In the genomic region with DNA sequence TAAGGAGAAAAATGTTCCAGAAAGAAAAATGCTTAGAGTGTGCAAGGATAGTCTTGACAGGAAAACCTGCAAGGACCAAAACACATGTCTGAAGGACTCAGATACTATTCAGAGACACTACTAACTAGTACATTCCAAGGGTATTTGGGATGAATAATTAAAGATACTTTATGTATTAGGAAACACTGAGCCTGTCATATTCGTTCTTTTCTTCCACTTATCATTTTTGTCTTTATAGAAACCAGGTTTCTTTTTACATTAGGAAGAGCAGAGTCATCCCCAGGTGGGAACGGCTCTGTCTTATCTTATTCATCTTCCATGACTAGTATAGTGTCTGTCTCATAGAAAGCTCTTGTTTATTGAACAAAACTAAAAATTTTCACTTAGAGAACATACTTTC, we compare ENCODE assay signal across 1 cellular context.
TF ChIP-seq lines count a peak whose summit lies in the region.

No MANE protein-coding gene starts in this region.

TF ChIP-seq in SK-N-SH, 30 proteins besides CTCF, POLR2A, EP300 and RAD21 (continued from another document):
- peak; percentile 54; the same call in 1 of the 2 replicates for TF ChIP-seq TEAD4 (IDR thresholded peaks at IDR 0.05; ENCODE audit: borderline replicate concordance, insufficient read depth)
